ENCODE assay signal across 8 cellular contexts in genomic region chr1:97711858-97712257, GRCh38.
"Had no signal": no experiment of that assay in that cellular context is flagged by ENCODE, and none has a peak within 500 bp of the region (broad histone marks: within the 10 kb centered on the region; RNA-seq: fewer than 3 reads in every experiment).

No MANE protein-coding gene starts in this region.

- H2AFZ ChIP-seq: GM23338 had no signal

- H3K27me3 Mint-ChIP-seq: IgD-negative memory B cell had no signal

- H3K4me2 ChIP-seq: GM23338 had no signal

- H3K9me3 ChIP-seq: HAP-1 had no signal

- H3K36me3 ChIP-seq: HAP-1 had no signal

- DNase-seq: H7, HFFc6, KG1 had no signal

- ATAC-seq: GM23338, HCT116 had no signal

- H3K4me1 ChIP-seq: HAP-1 had no signal

- H3K4me1 Mint-ChIP-seq: GM23338, IgD-negative memory B cell had no signal

- H3K27ac Mint-ChIP-seq: GM23338, HFFc6, IgD-negative memory B cell had no signal

- H3K4me3 Mint-ChIP-seq: GM23338, HFFc6, IgD-negative memory B cell had no signal

- H3K27ac ChIP-seq: HL-60 had no signal

- H3K36me3 Mint-ChIP-seq: IgD-negative memory B cell had no signal

- H3K4me3 ChIP-seq: GM23338, HAP-1 had no signal

- H3K9me3 Mint-ChIP-seq: GM23338 had no signal
